1 cellular context compared by ENCODE assay signal in genomic region chr1:201930803-201931202, GRCh38.
A peak's percentile ranks its signal among the peaks of the same experiment; 100 is the strongest.
TF ChIP-seq lines count a peak whose summit lies in the region.

No MANE protein-coding gene starts in this region.

TF ChIP-seq in K562, 482 proteins besides CTCF, POLR2A, EP300 and RAD21:
- TF ChIP-seq ZNF75A (CRISPR knock-in tag; IDR thresholded peaks at IDR 0.05) (no peak), DNMT1 (IDR thresholded peaks at IDR 0.05) (no peak), SOX6 (IDR thresholded peaks at IDR 0.05) (peak; percentile 50), SLC30A9 (CRISPR knock-in tag; IDR thresholded peaks at IDR 0.05) (no peak), CBFA2T3 (IDR thresholded peaks at IDR 0.05) (peak; percentile 48), NFYB (IDR thresholded peaks at IDR 0.05; ENCODE audit: extremely low read depth, insufficient read length) (no peak), DPF2 (IDR thresholded peaks at IDR 0.05) (peak; percentile 34; the same call in 1 of the 2 replicates), ZNF644 (tag; IDR thresholded peaks at IDR 0.05; ENCODE audit: low read depth) (no peak), FOXA3 (CRISPR knock-in tag; conservative IDR thresholded peaks at IDR 0.05 in 1 of 2, IDR thresholded peaks at IDR 0.05 in 1 of 2) (no peak), SMARCE1 (IDR thresholded peaks at IDR 0.05) (peak; percentile 51), MCM7 (IDR thresholded peaks at IDR 0.05) (0 out of 4 replicates have a peak, but pooled peaks of 1 of the 2 experiments have one; percentile 29), ATF6 (CRISPR knock-in tag; IDR thresholded peaks at IDR 0.05) (no peak), ATF7 (IDR thresholded peaks at IDR 0.05) (0 out of 2 replicates have a peak, but pooled peaks have one; percentile 9), YBX1 (IDR thresholded peaks at IDR 0.05) (no peak), ZNF239 (CRISPR knock-in tag; IDR thresholded peaks at IDR 0.05) (no peak), EGR1 (conservative IDR thresholded peaks at IDR 0.05) (peak; percentile 82), ARID1B (IDR thresholded peaks at IDR 0.05) (peak; percentile 50), GATA2 (CRISPR knock-in tag; IDR thresholded peaks at IDR 0.05) (no peak), EHMT2 (IDR thresholded peaks at IDR 0.05) (peak; percentile 53; the same call in 1 of the 2 replicates), TAL1 (IDR thresholded peaks at IDR 0.05) (0 out of 2 replicates have a peak, but pooled peaks have one; percentile 32), HDAC8 (tag; IDR thresholded peaks at IDR 0.05) (no peak), ZEB2 (IDR thresholded peaks at IDR 0.05) (peak; percentile 63; the same call in 1 of the 2 replicates), TEAD4 (IDR thresholded peaks at IDR 0.05; ENCODE audit: low read length) (no peak), TEAD4 (CRISPR knock-in tag; IDR thresholded peaks at IDR 0.05; ENCODE audit: borderline replicate concordance) (no peak), HDAC3 (IDR thresholded peaks at IDR 0.05; ENCODE audit: borderline replicate concordance, partially characterized antibody) (no peak), LARP7 (IDR thresholded peaks at IDR 0.05) (no peak), ARHGAP35 (IDR thresholded peaks at IDR 0.05; ENCODE audit: partially characterized antibody) (peak; percentile 22), RCOR1 (IDR thresholded peaks at IDR 0.05; ENCODE audit: borderline replicate concordance in 1 of 2, low read depth in 2 of 2, low read length in 2 of 2) (0 out of 4 replicates have a peak, but pooled peaks of 1 of the 2 experiments have one; percentile 8), TCF3 (CRISPR knock-in tag; IDR thresholded peaks at IDR 0.05) (peak; percentile 61; the same call in 1 of the 2 replicates), CTBP1 (IDR thresholded peaks at IDR 0.05; ENCODE audit: borderline replicate concordance) (peak; percentile 32; the same call in 1 of the 2 replicates), ATF1 (CRISPR knock-in tag; IDR thresholded peaks at IDR 0.05) (no peak), ATF1 (tag; IDR thresholded peaks at IDR 0.05) (no peak), HDAC1 (IDR thresholded peaks at IDR 0.05) (peak in 1 of 2 experiments; percentile 32; a peak in 1 of 4 replicates)
